ENCODE assay signal across 34 cellular contexts in genomic region chr12:108430926-108431325, GRCh38.
A peak's percentile ranks its signal among the peaks of the same experiment; 100 is the strongest.
DNase-seq lines count a peak whose midpoint lies in the region; ATAC-seq, FAIRE-seq and TF ChIP-seq lines count a peak whose summit lies in the region.
"Had no signal": no experiment of that assay in that cellular context is flagged by ENCODE, and none has a peak within 500 bp of the region (broad histone marks: within the 10 kb centered on the region; RNA-seq: fewer than 3 reads in every experiment).

No MANE protein-coding gene starts in this region.

- no peak overlapping the region for H3K56ac ChIP-seq in H1 (replicated peaks; ENCODE audit: insufficient read length, low read depth, low read length)

- H3K4ac ChIP-seq in H1 (replicated peaks; ENCODE audit: insufficient read length, low read depth, low read length), result no peak overlapping the region

- DNase-seq in HepG2 (ENCODE audit: low spot score), result no peak
- DNase-seq in right lobe of liver, result no peak
- no peak for DNase-seq in K562 (ENCODE audit: extremely low read depth in 1 of 4, low spot score in 3 of 4)
- no peak for DNase-seq in H1 (ENCODE audit: low read depth in 1 of 2, low spot score in 2 of 2)
- DNase-seq in glutamatergic neuron, result no peak
- no peak for DNase-seq in HTR-8/SVneo (ENCODE audit: insufficient read length, low spot score)
- DNase-seq: 8988T; ACHN; AML-193; BE2C; C1 segment of cervical spinal cord; Caco-2; Calu3; CD4-positive, alpha-beta memory T cell; CD4-positive, alpha-beta T cell; CD4-positive, CD25-positive, alpha-beta regulatory T cell; CD8-positive, alpha-beta memory T cell; CD8-positive, alpha-beta T cell; DMS153; DMS79; DMS79 treated with DMSO at 0.1 percent for 48 hours; DND-41; EL had no signal

- H2BK20ac ChIP-seq in H1 (ENCODE audit: low read length), result no peak overlapping the region

- H3K4me1 ChIP-seq in HepG2 (ENCODE audit: insufficient read depth, low read length), result no peaks in the 10 kb centered on the region
- no peaks in the 10 kb centered on the region for H3K4me1 ChIP-seq in right lobe of liver
- no peaks in the 10 kb centered on the region for H3K4me1 ChIP-seq in K562 (replicated peaks in 1 of 2; ENCODE audit: control insufficient read depth in 2 of 2, insufficient read depth in 2 of 2, low read length in 2 of 2)
- H3K4me1 ChIP-seq in H1 (replicated peaks in 1 of 4; ENCODE audit: control insufficient read depth in 3 of 4, insufficient read depth in 4 of 4, low read length in 3 of 4), result peaks cover 0 to 3% (median 0%) of the 10 kb centered on the region in 4 experiments; a peak in 1 of 7 replicates
- H3K4me1 ChIP-seq: A549; BE2C; BLaER1; BLaER1 treated with 17β-estradiol and CSF1 and Interleukin-3, amounts not matched to agents 10 nM and 100 nM; Caco-2 had no signal

- H3K27me3 Mint-ChIP-seq in glutamatergic neuron (ENCODE audit: unreplicated experiment), result peaks cover 4% of the 10 kb centered on the region

- TF ChIP-seq POLR2A in HepG2 (IDR thresholded peaks at IDR 0.05; ENCODE audit: insufficient read depth in 1 of 2, low read depth in 2 of 2, low read length in 2 of 2), result no peak
- no peak for TF ChIP-seq POLR2A in right lobe of liver (IDR thresholded peaks at IDR 0.05)
- no peak for TF ChIP-seq POLR2A in K562 (conservative IDR thresholded peaks at IDR 0.05)
- no peak for TF ChIP-seq POLR2A in H1 (IDR thresholded peaks at IDR 0.05; ENCODE audit: control extremely low read depth in 1 of 2, low read depth in 2 of 2, low read length in 2 of 2)

- H3K18ac ChIP-seq in H1 (ENCODE audit: extremely low read depth, low read length), result no peak overlapping the region

- no peaks in the 10 kb centered on the region for H3K9me1 ChIP-seq in K562 (ENCODE audit: control insufficient read depth, insufficient read depth, low read length)

- intact Hi-C loops in HepG2 (cut with micrococcal nuclease; ENCODE audit: unreplicated experiment) (no loop called here), right lobe of liver (cut with DNase I) (no loop called here), K562 (cut with micrococcal nuclease) (no loop called here)

- ATAC-seq in HepG2 (no peak), right lobe of liver (no peak), K562 (no peak), GM21390 (IDR thresholded peaks at IDR 0.05; ENCODE audit: unreplicated experiment) (no peak), GM21360 (IDR thresholded peaks at IDR 0.05; ENCODE audit: unreplicated experiment) (no peak)
- ATAC-seq: A549; CD8-positive, alpha-beta T cell had no signal

- no peaks in the 10 kb centered on the region for H3K79me1 ChIP-seq in H1 (ENCODE audit: low read depth, low read length)

- no peak overlapping the region for H2BK12ac ChIP-seq in H1 (ENCODE audit: low read depth, low read length)

- H3K23me2 ChIP-seq in H1 (ENCODE audit: low read depth, low read length), result no peaks in the 10 kb centered on the region

- FAIRE-seq in HepG2 (lab: Jason Lieb, UNC), result no peak
- no peak for FAIRE-seq in K562 (lab: Jason Lieb, UNC)
- no peak for FAIRE-seq in H1 (lab: Jason Lieb, UNC)
- no peak for FAIRE-seq in HTR-8/SVneo (lab: Jason Lieb, UNC)
- FAIRE-seq: A204.1, A549, D721Med had no signal

- H4K5ac ChIP-seq in H1 (ENCODE audit: insufficient read length, low read depth, low read length), result no peak overlapping the region

- no peak overlapping the region for H3K4me3 Mint-ChIP-seq in glutamatergic neuron (ENCODE audit: unreplicated experiment)
- H3K4me3 Mint-ChIP-seq: B cell; CD14-positive monocyte; CD4-positive, alpha-beta memory T cell; CD4-positive, alpha-beta T cell; CD4-positive, CD25-positive, alpha-beta regulatory T cell; CD8-positive, alpha-beta memory T cell; CD8-positive, alpha-beta T cell had no signal

- no peaks in the 10 kb centered on the region for H3K36me3 Mint-ChIP-seq in glutamatergic neuron (ENCODE audit: unreplicated experiment)
- H3K36me3 Mint-ChIP-seq: CD14-positive monocyte; CD4-positive, alpha-beta memory T cell; CD4-positive, CD25-positive, alpha-beta regulatory T cell; CD8-positive, alpha-beta memory T cell; CD8-positive, alpha-beta T cell had no signal

- no peak overlapping the region for H3K23ac ChIP-seq in H1 (ENCODE audit: insufficient read length)

- H3K4me2 ChIP-seq in HepG2 (ENCODE audit: low read depth, low read length), result no peak overlapping the region
- no peak overlapping the region for H3K4me2 ChIP-seq in K562 (ENCODE audit: insufficient read depth, low read length)
- H3K4me2 ChIP-seq in H1 (ENCODE audit: insufficient read depth in 1 of 2, low read depth in 2 of 2, low read length in 2 of 2), result no peak overlapping the region
- H3K4me2 ChIP-seq: A549; BLaER1; BLaER1 treated with 17β-estradiol and CSF1 and Interleukin-3, amounts not matched to agents 10 nM and 100 nM had no signal

- no peak overlapping the region for H2BK5ac ChIP-seq in H1 (ENCODE audit: low read depth, low read length)

- H3K27me3 ChIP-seq in HepG2 (ENCODE audit: control insufficient read depth in 1 of 2, insufficient read depth in 2 of 2, low read length in 2 of 2) (peaks cover 0 to 21% of the 10 kb centered on the region in 2 experiments; a peak in 3 of 5 replicates), right lobe of liver (no peaks in the 10 kb centered on the region), K562 (ENCODE audit: control insufficient read depth in 2 of 2, insufficient read depth in 2 of 2, low read length in 2 of 2) (peaks cover 18 to 46% of the 10 kb centered on the region in 2 experiments; a peak in 3 of 5 replicates), H1 (replicated peaks in 1 of 4; ENCODE audit: control insufficient read depth in 3 of 4, extremely low read depth in 1 of 4, insufficient read depth in 3 of 4, low read length in 3 of 4) (no peaks in the 10 kb centered on the region)
- H3K27me3 ChIP-seq: BE2C; BLaER1; BLaER1 treated with 17β-estradiol and CSF1 and Interleukin-3, amounts not matched to agents 10 nM and 100 nM had no signal

- H4K20me1 ChIP-seq in HepG2 (ENCODE audit: insufficient read depth, low read length) (no peaks in the 10 kb centered on the region), K562 (replicated peaks; ENCODE audit: control insufficient read depth, insufficient read depth, low read length) (no peaks in the 10 kb centered on the region; the same call in 1 of the 2 replicates), H1 (replicated peaks in 1 of 2; ENCODE audit: control insufficient read depth in 1 of 2, insufficient read depth in 2 of 2, low read length in 2 of 2) (no peaks in the 10 kb centered on the region)
- H4K20me1 ChIP-seq: BLaER1; BLaER1 treated with 17β-estradiol and CSF1 and Interleukin-3, amounts not matched to agents 10 nM and 100 nM had no signal

- H2BK15ac ChIP-seq in H1 (ENCODE audit: low read length), result no peak overlapping the region

- TF ChIP-seq RAD21 in HepG2 (CRISPR knock-in tag; IDR thresholded peaks at IDR 0.05), result no peak
- TF ChIP-seq RAD21 in K562 (CRISPR knock-in tag; conservative IDR thresholded peaks at IDR 0.05 in 1 of 2, IDR thresholded peaks at IDR 0.05 in 1 of 2), result no peak
- no peak for TF ChIP-seq RAD21 in H1 (IDR thresholded peaks at IDR 0.05 in 1 of 2, conservative IDR thresholded peaks at IDR 0.05 in 1 of 2; ENCODE audit: low read depth in 2 of 2, low read length in 2 of 2)

- H3K36me3 ChIP-seq in HepG2 (replicated peaks in 1 of 2; ENCODE audit: control insufficient read depth in 1 of 2, insufficient read depth in 2 of 2, low read length in 2 of 2) (no peaks in the 10 kb centered on the region), right lobe of liver (no peaks in the 10 kb centered on the region), K562 (ENCODE audit: control insufficient read depth, insufficient read depth, low read length) (no peaks in the 10 kb centered on the region), H1 (ENCODE audit: control insufficient read depth in 2 of 4, insufficient read depth in 4 of 4, low read length in 3 of 4) (no peaks in the 10 kb centered on the region)
- H3K36me3 ChIP-seq: BE2C; BLaER1; BLaER1 treated with 17β-estradiol and CSF1 and Interleukin-3, amounts not matched to agents 10 nM and 100 nM had no signal

- TF ChIP-seq EP300 in HepG2 (IDR thresholded peaks at IDR 0.05; ENCODE audit: low read depth in 2 of 2, low read length in 2 of 2) (no peak), HepG2 (CRISPR knock-in tag; IDR thresholded peaks at IDR 0.05; ENCODE audit: borderline replicate concordance) (no peak), K562 (IDR thresholded peaks at IDR 0.05; ENCODE audit: low read length) (no peak), H1 (IDR thresholded peaks at IDR 0.05; ENCODE audit: borderline replicate concordance in 1 of 2, low read depth in 2 of 2, low read length in 2 of 2) (no peak)

- H2BK120ac ChIP-seq in H1 (replicated peaks; ENCODE audit: low read depth, low read length), result no peak overlapping the region

- no peak overlapping the region for H4K8ac ChIP-seq in H1 (ENCODE audit: extremely low read depth, insufficient read depth, low read length)

- no peak overlapping the region for H2AK5ac ChIP-seq in H1 (ENCODE audit: low read depth, low read length)

- peak overlapping the region; percentile 22 for H3K27ac Mint-ChIP-seq in glutamatergic neuron (ENCODE audit: unreplicated experiment)
- H3K27ac Mint-ChIP-seq: B cell; CD14-positive monocyte; CD4-positive, alpha-beta memory T cell; CD4-positive, alpha-beta T cell; CD4-positive, CD25-positive, alpha-beta regulatory T cell; CD8-positive, alpha-beta memory T cell; CD8-positive, alpha-beta T cell had no signal

- H3K14ac ChIP-seq in H1 (ENCODE audit: insufficient read length), result no peak overlapping the region

- H3K9me3 ChIP-seq in HepG2 (ENCODE audit: low read length) (no peaks in the 10 kb centered on the region), right lobe of liver (no peaks in the 10 kb centered on the region), K562 (replicated peaks; ENCODE audit: control insufficient read depth, insufficient read depth, low read depth, low read length) (no peaks in the 10 kb centered on the region), H1 (ENCODE audit: insufficient read depth in 2 of 2, low read depth in 1 of 2, low read length in 1 of 2) (no peaks in the 10 kb centered on the region)
- H3K9me3 ChIP-seq: A549; BE2C; BLaER1; BLaER1 treated with 17β-estradiol and CSF1 and Interleukin-3, amounts not matched to agents 10 nM and 100 nM; Caco-2 had no signal

- H3K4me1 Mint-ChIP-seq in glutamatergic neuron (ENCODE audit: low read depth, unreplicated experiment), result no peaks in the 10 kb centered on the region
- H3K4me1 Mint-ChIP-seq: B cell; CD14-positive monocyte; CD4-positive, alpha-beta memory T cell; CD4-positive, CD25-positive, alpha-beta regulatory T cell; CD8-positive, alpha-beta memory T cell had no signal

- no peak overlapping the region for H3K4me3 ChIP-seq in HepG2 (replicated peaks in 1 of 3; ENCODE audit: insufficient read depth in 1 of 3, low read depth in 2 of 3, low read length in 3 of 3)
- no peak overlapping the region for H3K4me3 ChIP-seq in right lobe of liver
- H3K4me3 ChIP-seq in K562, result no peak overlapping the region
- H3K4me3 ChIP-seq in H1 (ENCODE audit: extremely low read depth in 1 of 4, insufficient read depth in 2 of 4, low read depth in 3 of 4, low read length in 4 of 4), result no peak overlapping the region
- H3K4me3 ChIP-seq: A549; BLaER1; BLaER1 treated with 17β-estradiol and CSF1 and Interleukin-3, amounts not matched to agents 10 nM and 100 nM had no signal

- no peaks in the 10 kb centered on the region for H3K9me3 Mint-ChIP-seq in glutamatergic neuron (ENCODE audit: unreplicated experiment)
- H3K9me3 Mint-ChIP-seq: CD14-positive monocyte; CD4-positive, alpha-beta memory T cell; CD4-positive, alpha-beta T cell; CD8-positive, alpha-beta memory T cell; CD8-positive, alpha-beta T cell had no signal

- H4K91ac ChIP-seq in H1 (replicated peaks; ENCODE audit: insufficient read length, low read length), result peak overlapping the region; percentile 19

- BruUV-seq in HepG2 (replicated peaks; lab: Mats Ljungman, UMichigan), result no TSS peak
- BruUV-seq in K562 (replicated peaks; lab: Mats Ljungman, UMichigan), result no TSS peak

- H3K79me2 ChIP-seq in HepG2 (ENCODE audit: insufficient read depth, low read length) (no peaks in the 10 kb centered on the region), K562 (ENCODE audit: control insufficient read depth, insufficient read depth, low read length) (no peaks in the 10 kb centered on the region), H1 (ENCODE audit: control insufficient read depth in 1 of 2, insufficient read depth in 2 of 2, low read length in 2 of 2) (no peaks in the 10 kb centered on the region)

- POLR2A ChIA-PET in HepG2 (lab: Yijun Ruan, JAX), result no interaction called here
- POLR2A ChIA-PET in K562 (lab: Yijun Ruan, JAX), result no interaction called here
- POLR2A ChIA-PET in H1 (lab: Charles Lee; ENCODE audit: partially characterized antibody), result no interaction called here

- H3K27ac ChIP-seq in HepG2 (ENCODE audit: extremely low read length, insufficient read depth, low read length) (no peak overlapping the region), right lobe of liver (no peak overlapping the region), K562 (ENCODE audit: extremely low read depth, low read depth, low read length) (no peak overlapping the region), H1 (ENCODE audit: low read depth, low read length) (no peak overlapping the region)
- H3K27ac ChIP-seq: 22Rv1; A549; BLaER1; BLaER1 treated with 17β-estradiol and CSF1 and Interleukin-3, amounts not matched to agents 10 nM and 100 nM; C4-2B had no signal

- TF ChIP-seq CTCF in HepG2 (CRISPR knock-in tag; IDR thresholded peaks at IDR 0.05), result no peak
- no peak for TF ChIP-seq CTCF in right lobe of liver (IDR thresholded peaks at IDR 0.05)
- no peak for TF ChIP-seq CTCF in K562 (IDR thresholded peaks at IDR 0.05 in 2 of 3, conservative IDR thresholded peaks at IDR 0.05 in 1 of 3; ENCODE audit: insufficient read depth in 2 of 3, low read depth in 1 of 3, low read length in 3 of 3)
- TF ChIP-seq CTCF in H1 (IDR thresholded peaks at IDR 0.05; ENCODE audit: control extremely low read depth in 1 of 3, insufficient read depth in 1 of 3, low read depth in 1 of 3, low read length in 3 of 3), result no peak
- no peak for TF ChIP-seq CTCF in glutamatergic neuron (IDR thresholded peaks at IDR 0.05; ENCODE audit: partially characterized antibody, unreplicated experiment)

- 0% methylated on average over 1 of the region's 1 CpG for WGBS in HepG2 (ENCODE audit: low lambda C conversion rate)
- no CpG with 5 or more reads among the region's 1 CpG for WGBS in right lobe of liver (ENCODE audit: insufficient coverage, low coverage, low lambda C conversion rate, missing lambda C conversion rate)
- WGBS in K562 (ENCODE audit: insufficient coverage, low coverage, missing lambda C conversion rate), result 0% methylated on average over 1 of the region's 1 CpG
- whole genome bisulfite sequencing in H1 (ENCODE audit: extremely low coverage in 1 of 2, insufficient coverage in 1 of 2, insufficient read length in 1 of 2, insufficient replicate concordance in 2 of 2, low coverage in 1 of 2, low lambda C conversion rate in 2 of 2, missing lambda C conversion rate in 1 of 2), 2 experiments, result 68% methylated on average over 1 of the region's 1 CpG; no CpG with 5 or more reads in 1 of the 2 experiments

- in situ Hi-C loops in HepG2 (cut with HindIII; ENCODE audit: extremely low pct_ligation_motif_present, low pct_unique_long_range_greater_than_20kb) (no loop called here), K562 (cut with MboI) (no loop called here)

- CTCF ChIA-PET in HepG2 (lab: Yijun Ruan, JAX; ENCODE audit: low intra/inter-chr PET ratio, low total read pairs) (no interaction called here), K562 (lab: Yijun Ruan, JAX; ENCODE audit: low intra/inter-chr PET ratio) (no interaction called here), H1 (lab: Charles Lee; ENCODE audit: partially characterized antibody) (interaction anchor here (0.9 to 1.4 kb wide), 3 partner anchors 45 to 366 kb away, joined by 3 to 4 read pairs (median 4); no protein-coding TSS in a partner anchor)

- no peak overlapping the region for H2AFZ ChIP-seq in HepG2 (ENCODE audit: low read length)
- no peak overlapping the region for H2AFZ ChIP-seq in K562 (ENCODE audit: low read depth, low read length)
- H2AFZ ChIP-seq in H1 (ENCODE audit: low read length), result no peak overlapping the region

- H3K9ac ChIP-seq in HepG2 (ENCODE audit: insufficient read depth, low read depth, low read length) (no peak overlapping the region), K562 (ENCODE audit: insufficient read depth in 1 of 2, low read depth in 2 of 2, low read length in 2 of 2) (no peak overlapping the region), H1 (replicated peaks in 1 of 4; ENCODE audit: extremely low read depth in 1 of 4, low read depth in 3 of 4, low read length in 3 of 4) (no peak overlapping the region)
- H3K9ac ChIP-seq: BLaER1; BLaER1 treated with 17β-estradiol and CSF1 and Interleukin-3, amounts not matched to agents 10 nM and 100 nM had no signal

Comparison
In these comparisons a context has a peak if more than half of its experiments do, and no peak if none do; other contexts are left out.
1. Of the 241 proteins assayed by ChIP-seq in both HepG2 and K562: peak only in HepG2: none; only in K562: ADNP, ESRRA and KDM1A; in both: none; in neither: 238.